ENCODE assay signal across 8 cellular contexts in genomic region chr16:56931253-56931768, GRCh38. TPM values are rescaled to one million over a fixed set of nuclear protein-coding genes. Genes with fewer than 3 reads are reported as not detected.
DNase-seq lines count a peak whose midpoint lies in the region; ATAC-seq, FAIRE-seq and TF ChIP-seq lines count a peak whose summit lies in the region.

No MANE protein-coding gene starts in this region.

- TF ChIP-seq POLR2A in GM12878 (IDR thresholded peaks at IDR 0.05; ENCODE audit: low read depth, low read length) (no peak), thyroid gland (IDR thresholded peaks at IDR 0.05) (no peak)

- no peaks in the 10 kb centered on the region for H3F3A ChIP-seq in GM23338 (replicated peaks; ENCODE audit: low read depth)

- H3K27me3 Mint-ChIP-seq in GM23338 (ENCODE audit: insufficient read depth, low read depth, poor library complexity), result peaks cover 7% of the 10 kb centered on the region

- peak overlapping the region; percentile 82 for H3K9ac ChIP-seq in GM12878 (ENCODE audit: control insufficient read depth, insufficient read depth, low read length)

- no peaks in the 10 kb centered on the region for H3K9me3 ChIP-seq in GM12878 (replicated peaks; ENCODE audit: control insufficient read depth, insufficient read depth, low read length)
- H3K9me3 ChIP-seq in left lung, result no peaks in the 10 kb centered on the region
- H3K9me3 ChIP-seq in thyroid gland, result no peaks in the 10 kb centered on the region

- DNase-seq in DMS 273 (lab: John Stamatoyannopoulos, UW; ENCODE audit: unreplicated experiment) (peak; percentile 64), DMS 273 treated with DMSO at 0.1 percent for 48 hours (lab: John Stamatoyannopoulos, UW) (no peak), GM23338 (ENCODE audit: low spot score) (peak; percentile 36), LHCN-M2 (ENCODE audit: low read depth) (peak; percentile 18), GM12878 (ENCODE audit: low read depth, low spot score) (peak; percentile 67), left lung (peak in 1 of 2 donors; percentile 46), thyroid gland (peak in 1 of 2 donors; percentile 13), ACHN (no peak)

- H3K4me3 ChIP-seq in GM23338 (peak overlapping the region; percentile 98), GM12878 (peak overlapping the region; percentile 92; the same call in 1 of the 2 replicates), left lung (peak overlapping the region; percentile 98), thyroid gland (replicated peaks in 1 of 3) (peak overlapping the region in 2 of 3 donors; percentile 2 to 100)

- peaks cover 17% of the 10 kb centered on the region; the same call in 1 of the 2 replicates for H4K20me1 ChIP-seq in GM23338 (replicated peaks; ENCODE audit: insufficient read depth)
- no peaks in the 10 kb centered on the region for H4K20me1 ChIP-seq in GM12878 (ENCODE audit: control insufficient read depth, insufficient read depth)

- no peaks in the 10 kb centered on the region for H3K27me3 ChIP-seq in GM23338 (ENCODE audit: insufficient read depth)
- H3K27me3 ChIP-seq in GM12878 (replicated peaks in 1 of 2; ENCODE audit: control insufficient read depth in 2 of 2, insufficient read depth in 2 of 2, low read length in 1 of 2), result no peaks in the 10 kb centered on the region
- no peaks in the 10 kb centered on the region for H3K27me3 ChIP-seq in left lung
- H3K27me3 ChIP-seq in thyroid gland, result no peaks in the 10 kb centered on the region

- RAD21 ChIA-PET in GM12878 (lab: Charles Lee; ENCODE audit: unreplicated experiment), result interaction anchor here (0.6 to 2.9 kb wide), 19 partner anchors 9 to 202 kb away, joined by 3 to 34 read pairs (median 5); partner anchors contain the start of gene NUP93

- no peak for TF ChIP-seq RAD21 in GM12878 (IDR thresholded peaks at IDR 0.05; ENCODE audit: insufficient read depth, low read depth, low read length)

- SMC1A ChIA-PET in GM12878 (lab: Charles Lee; ENCODE audit: uncharacterized antibody, unreplicated experiment), result interaction anchor here (0.6 to 3.7 kb wide), 13 partner anchors 10 to 79 kb away, joined by 3 to 52 read pairs (median 4); no protein-coding TSS in a partner anchor

- TF ChIP-seq EP300 in GM12878 (IDR thresholded peaks at IDR 0.05; ENCODE audit: borderline replicate concordance in 1 of 2, control insufficient read depth in 1 of 2, low read depth in 2 of 2, low read length in 2 of 2), result peak; percentile 77; a peak in 3 of 4 replicates

- H3K4me1 Mint-ChIP-seq in GM23338, result peaks cover 19% of the 10 kb centered on the region; the same call in 2 of the 3 replicates

- H2AFZ ChIP-seq in GM23338 (peak overlapping the region; percentile 69; the same call in 1 of the 2 replicates), GM12878 (ENCODE audit: control insufficient read depth, low read depth, low read length) (peak overlapping the region; percentile 65)

- in situ Hi-C loops in GM12878 (cut with MboI), result no loop called here
- in situ Hi-C loops in ACHN (cut with HindIII; ENCODE audit: low pct_ligation_motif_present, low pct_unique_long_range_greater_than_20kb, low sequenced_read_pairs), result no loop called here

- WGBS in GM12878 (ENCODE audit: insufficient coverage, insufficient replicate concordance, low lambda C conversion rate, missing lambda C conversion rate), result 2% methylated on average over 18 of the region's 18 CpGs
- 28 to 41% methylated on average over 17 to 18 of the region's 18 CpGs for WGBS in thyroid gland, 2 donors

- no peak for FAIRE-seq in GM12878 (lab: Jason Lieb, UNC)

- H3K4me2 ChIP-seq in GM23338, result peak overlapping the region; percentile 99
- H3K4me2 ChIP-seq in GM12878 (ENCODE audit: control insufficient read depth, insufficient read depth), result peak overlapping the region; percentile 81

- H3K4me1 ChIP-seq in GM23338 (ENCODE audit: insufficient read depth) (peaks cover 16% of the 10 kb centered on the region), GM12878 (ENCODE audit: control insufficient read depth, insufficient read depth, low read length) (peaks cover 20% of the 10 kb centered on the region), left lung (peaks cover 15 to 42% of the 10 kb centered on the region in 2 donors), thyroid gland (peaks cover 20 to 23% of the 10 kb centered on the region in 2 donors)

- H3K4me3 Mint-ChIP-seq in GM23338, result peak overlapping the region; percentile 62

- H3K27ac Mint-ChIP-seq in GM23338, result peak overlapping the region; percentile 98

- H3K36me3 ChIP-seq in GM23338 (ENCODE audit: insufficient read depth) (peaks cover 15% of the 10 kb centered on the region), GM12878 (ENCODE audit: control insufficient read depth in 2 of 2, insufficient read depth in 2 of 2, low read length in 1 of 2) (no peaks in the 10 kb centered on the region; a peak in 2 of 4 replicates), left lung (peaks cover 0 to 23% of the 10 kb centered on the region in 2 donors), thyroid gland (peaks cover 11 to 14% of the 10 kb centered on the region in 2 donors)

- peak; percentile 4 for ATAC-seq in GM23338
- ATAC-seq in GM12878, result peak; percentile 46
- peak; percentile 4 for ATAC-seq in left lung

- CTCF ChIA-PET in GM12878 (lab: Yijun Ruan, JAX), result interaction anchor here (0.6 to 2.7 kb wide), 12 partner anchors 9 to 74 kb away, joined by 3 to 14 read pairs (median 4); no protein-coding TSS in a partner anchor

- H3K27ac ChIP-seq in GM23338 (ENCODE audit: low read depth), result peak overlapping the region; percentile 90
- H3K27ac ChIP-seq in GM12878 (ENCODE audit: control insufficient read depth, insufficient read depth), result peak overlapping the region; percentile 88
- peak overlapping the region; percentile 99 to 100 for H3K27ac ChIP-seq in left lung
- H3K27ac ChIP-seq in thyroid gland, result peak overlapping the region; percentile 96 to 100 (median 97)

- H3K9me2 ChIP-seq in GM23338 (ENCODE audit: insufficient read depth), result no peaks in the 10 kb centered on the region

- POLR2A ChIA-PET in GM12878 (lab: Charles Lee), result interaction anchor here (0.6 to 21.1 kb wide), 13 partner anchors 8 to 130 kb away, joined by 3 to 306 read pairs (median 5); no protein-coding TSS in a partner anchor

- H3K79me2 ChIP-seq in GM23338 (replicated peaks; ENCODE audit: insufficient read depth), result peaks cover 40% of the 10 kb centered on the region
- peaks cover 40% of the 10 kb centered on the region for H3K79me2 ChIP-seq in GM12878 (ENCODE audit: control insufficient read depth, insufficient read depth, low read length)

- H3K9me3 Mint-ChIP-seq in GM23338, result 0 out of 3 replicates have a peak, but pooled peaks cover 2% of the 10 kb centered on the region

- intact Hi-C loops in GM12878 (cut with micrococcal nuclease; ENCODE audit: unreplicated experiment), result loop anchor here (1.0 to 2.0 kb wide), 3 partner anchors 14 to 43 kb away; no protein-coding TSS in a partner anchor
- intact Hi-C loops in left lung (cut with DNase I), result no loop called here
- intact Hi-C loops in thyroid gland (cut with DNase I), result no loop called here

- TSS peak; percentile 94 for BruUV-seq in GM12878 (replicated peaks; lab: Mats Ljungman, UMichigan)

- H3K36me3 Mint-ChIP-seq in GM23338 (ENCODE audit: low read depth), result peaks cover 24% of the 10 kb centered on the region

- TF ChIP-seq CTCF in GM23338 (conservative IDR thresholded peaks at IDR 0.05; ENCODE audit: low read depth in 2 of 2) (no peak), GM12878 (IDR thresholded peaks at IDR 0.05 in 2 of 3, conservative IDR thresholded peaks at IDR 0.05 in 1 of 3; ENCODE audit: control insufficient read depth in 2 of 3, extremely low read depth in 1 of 3, insufficient read depth in 1 of 3, low read depth in 3 of 3, low read length in 3 of 3) (no peak), left lung (IDR thresholded peaks at IDR 0.05) (no peak), thyroid gland (IDR thresholded peaks at IDR 0.05) (no peak)

RNA-seq across cellular contexts. Expression of gene HERPUD1, which starts 0.6 kb away (rescaled TPM):
- total RNA-seq in GM23338 (2014; rRNA removed; shearing (Covaris generic)), result 42.7 and 44.1 TPM in 2 replicates
- polyA plus RNA-seq in GM23338 (2016; fragmentation: Nextera tagmentation; extraction: Ambion mirVana), result 33.6 and 41.1 TPM in 2 replicates
- total RNA-seq in LHCN-M2 (2014; rRNA removed), result 235 and 314 TPM in 2 replicates
- 141 TPM for polyA plus RNA-seq in LHCN-M2 (2012)
- total RNA-seq in GM12878 (2013; cell fraction: nucleolus; rRNA removed), result 346 and 347 TPM in 2 replicates
- 69.9 and 80.4 TPM in 2 replicates for total RNA-seq in GM12878 (2014; rRNA removed)
- total RNA-seq in GM12878 (2014; rRNA removed; fragmentation: Illumina TruSeq; extraction: Trizol), result 102 and 107 TPM in 2 replicates
- total RNA-seq in GM12878 (2021), result 129 and 143 TPM in 2 replicates
- polyA plus RNA-seq in GM12878 (2011; ENCODE audit: low read depth), result 132 TPM
- polyA plus RNA-seq in GM12878 (2011; rRNA removed), result 119 and 178 TPM in 2 replicates
- polyA plus RNA-seq in GM12878 (2011; cell fraction: cytosol; rRNA removed), result 111 and 123 TPM in 2 replicates
- 83.2 and 124 TPM in 2 replicates for polyA plus RNA-seq in GM12878 (2011; cell fraction: nucleus; rRNA removed)
- 141 and 168 TPM in 2 replicates for polyA plus RNA-seq in GM12878 (2012)
- polyA plus RNA-seq in GM12878 (2014; fragmentation: Illumina TruSeq; extraction: Trizol), result 138 and 149 TPM in 2 replicates
- 10 to 100 TPM; 32.6 to 68.1 TPM for polyA plus RNA-seq in GM12878 (2014; fragmentation: Nextera tagmentation; extraction: Ambion mirVana)
- polyA plus RNA-seq in GM12878 (2014; rRNA removed), result 99.0 and 129 TPM in 2 replicates
- 100 to 1,000 TPM; 204 to 212 TPM for polyA plus RNA-seq in GM12878 (2016; fragmentation: Nextera tagmentation; extraction: Ambion mirVana)
- polyA minus RNA-seq in GM12878 (2011; rRNA and poly(A)+ RNA removed), result 110 and 134 TPM in 2 replicates
- polyA minus RNA-seq in GM12878 (2011; cell fraction: cytosol; rRNA and poly(A)+ RNA removed), result 46.4 and 58.4 TPM in 2 replicates
- polyA minus RNA-seq in GM12878 (2011; cell fraction: nucleus; rRNA and poly(A)+ RNA removed), result 93.1 and 103 TPM in 2 replicates
- 100 to 1,000 TPM; 104 to 155 TPM for total RNA-seq in left lung
- 100 to 1,000 TPM; 212 to 659 (median 321) TPM for total RNA-seq in thyroid gland

RNA-seq across cellular contexts. Expression of gene CETP, which starts 30.4 kb away (rescaled TPM):
- total RNA-seq in GM23338 (2014; rRNA removed; shearing (Covaris generic)), result not detected in 2 replicates
- polyA plus RNA-seq in GM23338 (2016; fragmentation: Nextera tagmentation; extraction: Ambion mirVana), result 0.12 TPM in 1 of 2 replicates, not detected in the other
- total RNA-seq in LHCN-M2 (2014; rRNA removed), result not detected in 2 replicates
- 0.07 TPM for polyA plus RNA-seq in LHCN-M2 (2012)
- 2.0 and 2.9 TPM in 2 replicates for total RNA-seq in GM12878 (2013; cell fraction: nucleolus; rRNA removed)
- 1.9 and 2.3 TPM in 2 replicates for total RNA-seq in GM12878 (2014; rRNA removed)
- 1.2 and 1.3 TPM in 2 replicates for total RNA-seq in GM12878 (2014; rRNA removed; fragmentation: Illumina TruSeq; extraction: Trizol)
- total RNA-seq in GM12878 (2021), result 0.77 and 1.4 TPM in 2 replicates
- 0.92 TPM for polyA plus RNA-seq in GM12878 (2011; ENCODE audit: low read depth)
- polyA plus RNA-seq in GM12878 (2011; rRNA removed), result 4.5 and 6.4 TPM in 2 replicates
- polyA plus RNA-seq in GM12878 (2011; cell fraction: cytosol; rRNA removed), result 4.8 and 5.3 TPM in 2 replicates
- 2.6 and 3.7 TPM in 2 replicates for polyA plus RNA-seq in GM12878 (2011; cell fraction: nucleus; rRNA removed)
- polyA plus RNA-seq in GM12878 (2012), result 1.2 and 2.1 TPM in 2 replicates
- 0.90 and 1.2 TPM in 2 replicates for polyA plus RNA-seq in GM12878 (2014; fragmentation: Illumina TruSeq; extraction: Trizol)
- 1 to 10 TPM; 2.4 to 2.9 TPM for polyA plus RNA-seq in GM12878 (2014; fragmentation: Nextera tagmentation; extraction: Ambion mirVana)
- polyA plus RNA-seq in GM12878 (2014; rRNA removed), result 1.4 and 1.5 TPM in 2 replicates
- polyA plus RNA-seq in GM12878 (2016; fragmentation: Nextera tagmentation; extraction: Ambion mirVana), result 1 to 10 TPM; 2.3 to 2.9 TPM
- polyA minus RNA-seq in GM12878 (2011; rRNA and poly(A)+ RNA removed), result 3.1 and 3.4 TPM in 2 replicates
- 0.94 and 1.3 TPM in 2 replicates for polyA minus RNA-seq in GM12878 (2011; cell fraction: cytosol; rRNA and poly(A)+ RNA removed)
- polyA minus RNA-seq in GM12878 (2011; cell fraction: nucleus; rRNA and poly(A)+ RNA removed), result 0.85 and 0.96 TPM in 2 replicates
- total RNA-seq in left lung, result under 1 TPM; 0.58 to 0.82 TPM
- total RNA-seq in thyroid gland, result 1 to 10 TPM in 3 of 4 donors, under 1 TPM in 1; 0.40 to 4.0 (median 1.7) TPM

RNA-seq across cellular contexts. Expression of gene NLRC5, which starts 58.0 kb away (rescaled TPM):
- total RNA-seq in GM23338 (2014; rRNA removed; shearing (Covaris generic)), result 3.9 and 8.1 TPM in 2 replicates
- 1.4 and 2.3 TPM in 2 replicates for polyA plus RNA-seq in GM23338 (2016; fragmentation: Nextera tagmentation; extraction: Ambion mirVana)
- total RNA-seq in LHCN-M2 (2014; rRNA removed), result 12.1 and 22.3 TPM in 2 replicates
- 9.2 TPM for polyA plus RNA-seq in LHCN-M2 (2012)
- total RNA-seq in GM12878 (2013; cell fraction: nucleolus; rRNA removed), result 626 and 671 TPM in 2 replicates
- 60.3 and 65.3 TPM in 2 replicates for total RNA-seq in GM12878 (2014; rRNA removed)
- 49.2 and 54.3 TPM in 2 replicates for total RNA-seq in GM12878 (2014; rRNA removed; fragmentation: Illumina TruSeq; extraction: Trizol)
- 86.2 and 105 TPM in 2 replicates for total RNA-seq in GM12878 (2021)
- 26.2 TPM for polyA plus RNA-seq in GM12878 (2011; ENCODE audit: low read depth)
- polyA plus RNA-seq in GM12878 (2011; rRNA removed), result 62.1 and 88.8 TPM in 2 replicates
- polyA plus RNA-seq in GM12878 (2011; cell fraction: cytosol; rRNA removed), result 73.8 and 102 TPM in 2 replicates
- polyA plus RNA-seq in GM12878 (2011; cell fraction: nucleus; rRNA removed), result 528 TPM in 2 replicates
- 39.6 and 49.1 TPM in 2 replicates for polyA plus RNA-seq in GM12878 (2012)
- 51.5 and 73.0 TPM in 2 replicates for polyA plus RNA-seq in GM12878 (2014; fragmentation: Illumina TruSeq; extraction: Trizol)
- polyA plus RNA-seq in GM12878 (2014; fragmentation: Nextera tagmentation; extraction: Ambion mirVana), result 10 to 100 TPM; 13.1 to 14.2 TPM
- polyA plus RNA-seq in GM12878 (2014; rRNA removed), result 83.8 and 84.2 TPM in 2 replicates
- polyA plus RNA-seq in GM12878 (2016; fragmentation: Nextera tagmentation; extraction: Ambion mirVana), result 10 to 100 TPM; 43.7 to 49.1 TPM
- 197 and 272 TPM in 2 replicates for polyA minus RNA-seq in GM12878 (2011; rRNA and poly(A)+ RNA removed)
- 42.9 and 54.2 TPM in 2 replicates for polyA minus RNA-seq in GM12878 (2011; cell fraction: cytosol; rRNA and poly(A)+ RNA removed)
- polyA minus RNA-seq in GM12878 (2011; cell fraction: nucleus; rRNA and poly(A)+ RNA removed), result 281 and 428 TPM in 2 replicates
- total RNA-seq in left lung, result 10 to 100 TPM; 26.8 to 93.3 TPM
- total RNA-seq in thyroid gland, result 10 to 100 TPM; 14.1 to 33.5 (median 20.5) TPM

Comparison
In these comparisons a context has a peak if more than half of its experiments do, and no peak if none do; other contexts are left out.
1. DNase-seq: peak in DMS 273 (single experiment), GM23338 (single experiment), LHCN-M2 (single experiment) and GM12878 (single experiment); none in DMS 273 treated with DMSO at 0.1 percent for 48 hours (single experiment) and ACHN (single experiment).
2. Peak in every context shown above with its lines, with median percentiles within 50 percentile points of each other: ATAC-seq, H3K27ac ChIP-seq and H3K4me3 ChIP-seq.